ENCODE assay signal across 8 cellular contexts in the genomic region with DNA sequence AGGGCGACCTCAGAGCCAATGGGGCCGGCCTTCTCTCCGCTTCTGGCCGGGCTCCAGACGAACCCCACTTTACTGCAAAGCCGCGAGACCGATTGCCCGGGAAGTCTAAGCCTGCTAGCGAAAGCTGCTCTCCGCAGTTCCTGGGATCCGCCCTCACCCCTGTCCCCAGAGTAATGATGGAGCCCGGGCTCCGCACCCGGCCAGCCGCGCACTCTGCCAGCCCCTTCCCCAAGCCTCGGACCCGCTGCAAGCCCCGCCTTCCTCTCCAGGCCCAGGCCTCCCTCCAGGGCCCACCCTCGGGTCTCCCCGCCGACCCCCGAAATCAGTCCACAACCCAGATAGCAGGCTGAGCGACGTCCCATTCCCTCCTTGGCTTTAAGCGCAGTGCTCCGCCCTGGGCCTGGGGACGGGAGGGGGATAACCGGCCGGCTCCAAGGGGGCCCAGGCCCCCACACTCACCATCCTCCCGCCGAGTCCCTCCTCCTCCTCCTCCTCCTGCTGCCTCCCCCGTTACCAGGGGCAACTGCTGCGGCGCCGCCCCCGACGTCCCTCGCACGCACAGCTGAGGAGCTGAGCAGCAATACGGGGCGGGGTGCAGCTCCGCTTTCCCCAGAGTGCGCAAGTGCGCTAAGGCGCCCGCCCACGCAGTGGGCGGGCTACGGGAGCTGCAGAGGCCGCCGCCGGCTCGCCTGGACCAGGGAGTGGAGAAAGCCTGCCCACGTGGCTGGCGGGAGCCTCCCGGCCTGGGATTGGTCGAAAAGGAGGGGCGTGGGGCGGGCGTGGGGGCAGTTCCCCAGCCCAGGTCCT. TPM values are rescaled to one million over a fixed set of nuclear protein-coding genes. Genes with fewer than 3 reads are reported as not detected.
DNase-seq lines count a peak whose midpoint lies in the region; ATAC-seq and TF ChIP-seq lines count a peak whose summit lies in the region.

A gene with protein sequence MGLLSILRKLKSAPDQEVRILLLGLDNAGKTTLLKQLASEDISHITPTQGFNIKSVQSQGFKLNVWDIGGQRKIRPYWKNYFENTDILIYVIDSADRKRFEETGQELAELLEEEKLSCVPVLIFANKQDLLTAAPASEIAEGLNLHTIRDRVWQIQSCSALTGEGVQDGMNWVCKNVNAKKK (minus strand): TSS at position 584 of the 807 bp plus-strand sequence. CDS start 122 bp downstream, at position 462.

- no peaks in the 10 kb centered on the region for H3K9me3 ChIP-seq in prostate gland

- H3K4me1 ChIP-seq in prostate gland (replicated peaks) (no peaks in the 10 kb centered on the region), urinary bladder (ENCODE audit: insufficient read depth) (no peaks in the 10 kb centered on the region)

- WGBS in prostate gland, result under 1% methylated on average over 61 of the region's 62 CpGs
- WGBS in urinary bladder, result 1% methylated on average over 62 of the region's 62 CpGs

- H3K27ac ChIP-seq in prostate gland (peak within 1 kb of the TSS; percentile 85 to 91), urinary bladder (ENCODE audit: low read depth) (peak within 1 kb of the TSS; percentile 83)

- peak; percentile 97 for DNase-seq in GM13977 (ENCODE audit: low spot score)
- DNase-seq in NCI-H146 treated with DMSO at 0.1 percent for 48 hours (lab: John Stamatoyannopoulos, UW; ENCODE audit: unreplicated experiment), result peak; percentile 95
- DNase-seq in T-helper 1 cell, result peak; percentile 85 to 98 (median 88)
- peak; percentile 64 to 99 (median 96) for DNase-seq in amygdala (lab: John Stamatoyannopoulos, UW)
- peak; percentile 99 for DNase-seq in left ventricle myocardium superior
- peak; percentile 97 for DNase-seq in prostate gland (ENCODE audit: low spot score)

- TF ChIP-seq POLR2A in prostate gland (IDR thresholded peaks at IDR 0.05), result peak; percentile 42

- peak; percentile 79 for ATAC-seq in HG02870 (IDR thresholded peaks at IDR 0.05; ENCODE audit: unreplicated experiment)
- ATAC-seq in left ventricle myocardium superior, result peak; percentile 98

- H3K4me3 ChIP-seq in prostate gland (peak within 1 kb of the TSS; percentile 81 to 93), urinary bladder (ENCODE audit: low read depth, low read length) (peak within 1 kb of the TSS; percentile 67)

- in situ Hi-C loops in GM13977 (cut with MboI; ENCODE audit: low pct_unique_long_range_greater_than_20kb, low sequenced_read_pairs, unreplicated experiment), result no loop called here

- TF ChIP-seq CTCF in GM13977 (IDR thresholded peaks at IDR 0.05; ENCODE audit: extremely low read depth, insufficient read depth, missing control alignments), result no peak
- TF ChIP-seq CTCF in prostate gland (IDR thresholded peaks at IDR 0.05), result peak in 2 of 4 experiments; percentile 51 to 52

- no peaks in the 10 kb centered on the region for H3K27me3 ChIP-seq in prostate gland (replicated peaks; ENCODE audit: insufficient read depth)

- H3K36me3 ChIP-seq in prostate gland, result no peaks in the 10 kb centered on the region
- H3K36me3 ChIP-seq in urinary bladder (ENCODE audit: insufficient read depth), result no peaks in the 10 kb centered on the region

- intact Hi-C loops in left ventricle myocardium superior (cut with micrococcal nuclease), result no loop called here
- intact Hi-C loops in prostate gland (cut with DNase I), result loop anchor here (2.0 to 5.0 kb wide), 2 partner anchors 31 to 67 kb away; no protein-coding TSS in a partner anchor

RNA-seq across cellular contexts. Expression of the gene that starts here (rescaled TPM):
- 13.6 TPM for total RNA-seq in left ventricle myocardium superior
- total RNA-seq in prostate gland, result 1 to 10 TPM; 8.0 to 8.5 TPM
- 8.5 TPM for total RNA-seq in urinary bladder
- 17.4 TPM for polyA plus RNA-seq in urinary bladder

Comparison
In these comparisons a context has a peak if more than half of its experiments do, and no peak if none do; other contexts are left out.
1. Peak in every context shown above with its lines: DNase-seq, ATAC-seq, H3K4me3 ChIP-seq and H3K27ac ChIP-seq.